1 cellular context compared by ENCODE assay signal in genomic region chr12:46373303-46374182, GRCh38.
TF ChIP-seq lines count a peak whose summit lies in the region.

No MANE protein-coding gene starts in this region.

TF ChIP-seq in HepG2, 621 proteins besides CTCF, POLR2A, EP300 and RAD21 (continued from another document and continues in another):
- peak in 1 of 2 experiments; percentile 20; a peak in 1 of 4 replicates for TF ChIP-seq KLF16 (CRISPR knock-in tag; IDR thresholded peaks at IDR 0.05)
- no peak for TF ChIP-seq NPAS2 (CRISPR knock-in tag; IDR thresholded peaks at IDR 0.05; ENCODE audit: borderline replicate concordance)
- TF ChIP-seq BCL6 (CRISPR knock-in tag; IDR thresholded peaks at IDR 0.05): peak; percentile 70
- TF ChIP-seq ZNF230 (CRISPR knock-in tag; IDR thresholded peaks at IDR 0.05): 0 out of 2 replicates have a peak, but pooled peaks have one; percentile 38
- TF ChIP-seq KAT7 (CRISPR knock-in tag; IDR thresholded peaks at IDR 0.05; ENCODE audit: borderline replicate concordance): peak; percentile 83; the same call in 1 of the 2 replicates
- TF ChIP-seq, protein P1, sequence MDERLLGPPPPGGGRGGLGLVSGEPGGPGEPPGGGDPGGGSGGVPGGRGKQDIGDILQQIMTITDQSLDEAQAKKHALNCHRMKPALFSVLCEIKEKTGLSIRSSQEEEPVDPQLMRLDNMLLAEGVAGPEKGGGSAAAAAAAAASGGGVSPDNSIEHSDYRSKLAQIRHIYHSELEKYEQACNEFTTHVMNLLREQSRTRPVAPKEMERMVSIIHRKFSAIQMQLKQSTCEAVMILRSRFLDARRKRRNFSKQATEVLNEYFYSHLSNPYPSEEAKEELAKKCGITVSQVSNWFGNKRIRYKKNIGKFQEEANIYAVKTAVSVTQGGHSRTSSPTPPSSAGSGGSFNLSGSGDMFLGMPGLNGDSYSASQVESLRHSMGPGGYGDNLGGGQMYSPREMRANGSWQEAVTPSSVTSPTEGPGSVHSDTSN (CRISPR knock-in tag; IDR thresholded peaks at IDR 0.05): peak; percentile 66; the same call in 1 of the 2 replicates
- peak; percentile 63; the same call in 1 of the 2 replicates for TF ChIP-seq ZNF558 (CRISPR knock-in tag; IDR thresholded peaks at IDR 0.05; ENCODE audit: borderline replicate concordance)
- no peak for TF ChIP-seq AHR (CRISPR knock-in tag; IDR thresholded peaks at IDR 0.05)
- peak; percentile 54 for TF ChIP-seq RBM22 (optimal IDR thresholded peaks at IDR 0.05; ENCODE audit: low read length)
- TF ChIP-seq ZBTB20 (CRISPR knock-in tag; IDR thresholded peaks at IDR 0.05; ENCODE audit: borderline replicate concordance, low read depth): peak; percentile 21; the same call in 1 of the 2 replicates
- peak; percentile 49; the same call in 1 of the 2 replicates for TF ChIP-seq GFI1 (CRISPR knock-in tag; IDR thresholded peaks at IDR 0.05; ENCODE audit: borderline replicate concordance)
- TF ChIP-seq YEATS2 (CRISPR knock-in tag; IDR thresholded peaks at IDR 0.05; ENCODE audit: borderline replicate concordance): 0 out of 2 replicates have a peak, but pooled peaks have one; percentile 17
- 0 out of 2 replicates have a peak, but pooled peaks have one; percentile 8 for TF ChIP-seq GMEB1 (CRISPR knock-in tag; IDR thresholded peaks at IDR 0.05; ENCODE audit: borderline replicate concordance)
- TF ChIP-seq KDM2A (CRISPR knock-in tag; IDR thresholded peaks at IDR 0.05; ENCODE audit: borderline replicate concordance, low read depth): no peak
- TF ChIP-seq, protein P2, sequence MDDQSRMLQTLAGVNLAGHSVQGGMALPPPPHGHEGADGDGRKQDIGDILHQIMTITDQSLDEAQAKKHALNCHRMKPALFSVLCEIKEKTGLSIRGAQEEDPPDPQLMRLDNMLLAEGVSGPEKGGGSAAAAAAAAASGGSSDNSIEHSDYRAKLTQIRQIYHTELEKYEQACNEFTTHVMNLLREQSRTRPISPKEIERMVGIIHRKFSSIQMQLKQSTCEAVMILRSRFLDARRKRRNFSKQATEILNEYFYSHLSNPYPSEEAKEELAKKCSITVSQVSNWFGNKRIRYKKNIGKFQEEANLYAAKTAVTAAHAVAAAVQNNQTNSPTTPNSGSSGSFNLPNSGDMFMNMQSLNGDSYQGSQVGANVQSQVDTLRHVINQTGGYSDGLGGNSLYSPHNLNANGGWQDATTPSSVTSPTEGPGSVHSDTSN (CRISPR knock-in tag; IDR thresholded peaks at IDR 0.05; ENCODE audit: borderline replicate concordance): peak; percentile 29; the same call in 1 of the 2 replicates
- TF ChIP-seq ZNF75D (CRISPR knock-in tag; IDR thresholded peaks at IDR 0.05; ENCODE audit: borderline replicate concordance): no peak
- no peak for TF ChIP-seq ZNF607 (CRISPR knock-in tag; IDR thresholded peaks at IDR 0.05; ENCODE audit: borderline replicate concordance)
- TF ChIP-seq THAP11 (CRISPR knock-in tag; IDR thresholded peaks at IDR 0.05): peak; percentile 16; the same call in 1 of the 2 replicates
- peak; percentile 78 for TF ChIP-seq MED1 (CRISPR knock-in tag; IDR thresholded peaks at IDR 0.05)
- TF ChIP-seq, protein P3, sequence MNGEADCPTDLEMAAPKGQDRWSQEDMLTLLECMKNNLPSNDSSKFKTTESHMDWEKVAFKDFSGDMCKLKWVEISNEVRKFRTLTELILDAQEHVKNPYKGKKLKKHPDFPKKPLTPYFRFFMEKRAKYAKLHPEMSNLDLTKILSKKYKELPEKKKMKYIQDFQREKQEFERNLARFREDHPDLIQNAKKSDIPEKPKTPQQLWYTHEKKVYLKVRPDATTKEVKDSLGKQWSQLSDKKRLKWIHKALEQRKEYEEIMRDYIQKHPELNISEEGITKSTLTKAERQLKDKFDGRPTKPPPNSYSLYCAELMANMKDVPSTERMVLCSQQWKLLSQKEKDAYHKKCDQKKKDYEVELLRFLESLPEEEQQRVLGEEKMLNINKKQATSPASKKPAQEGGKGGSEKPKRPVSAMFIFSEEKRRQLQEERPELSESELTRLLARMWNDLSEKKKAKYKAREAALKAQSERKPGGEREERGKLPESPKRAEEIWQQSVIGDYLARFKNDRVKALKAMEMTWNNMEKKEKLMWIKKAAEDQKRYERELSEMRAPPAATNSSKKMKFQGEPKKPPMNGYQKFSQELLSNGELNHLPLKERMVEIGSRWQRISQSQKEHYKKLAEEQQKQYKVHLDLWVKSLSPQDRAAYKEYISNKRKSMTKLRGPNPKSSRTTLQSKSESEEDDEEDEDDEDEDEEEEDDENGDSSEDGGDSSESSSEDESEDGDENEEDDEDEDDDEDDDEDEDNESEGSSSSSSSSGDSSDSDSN (CRISPR knock-in tag; IDR thresholded peaks at IDR 0.05): peak; percentile 55
- no peak for TF ChIP-seq ZNF660 (CRISPR knock-in tag; IDR thresholded peaks at IDR 0.05; ENCODE audit: borderline replicate concordance, low read depth)
- TF ChIP-seq GZF1 (CRISPR knock-in tag; IDR thresholded peaks at IDR 0.05): 0 out of 2 replicates have a peak, but pooled peaks have one; percentile 70
- TF ChIP-seq PRPF4 (IDR thresholded peaks at IDR 0.05; ENCODE audit: low read depth, low read length, poor library complexity, severe bottlenecking): no peak
- no peak for TF ChIP-seq ZNF761 (CRISPR knock-in tag; conservative IDR thresholded peaks at IDR 0.05)
- 0 out of 2 replicates have a peak, but pooled peaks have one; percentile 18 for TF ChIP-seq TFDP1 (CRISPR knock-in tag; IDR thresholded peaks at IDR 0.05; ENCODE audit: borderline replicate concordance)
- peak; percentile 37; the same call in 1 of the 2 replicates for TF ChIP-seq POGZ (CRISPR knock-in tag; IDR thresholded peaks at IDR 0.05)
- TF ChIP-seq ATF2 (CRISPR knock-in tag; IDR thresholded peaks at IDR 0.05): 0 out of 2 replicates have a peak, but pooled peaks have one; percentile 13
- 0 out of 2 replicates have a peak, but pooled peaks have one; percentile 32 for TF ChIP-seq ZNF878 (CRISPR knock-in tag; IDR thresholded peaks at IDR 0.05)
- TF ChIP-seq MXD4 (CRISPR knock-in tag; IDR thresholded peaks at IDR 0.05): 0 out of 2 replicates have a peak, but pooled peaks have one; percentile 9
- peak; percentile 55; the same call in 1 of the 2 replicates for TF ChIP-seq KMT2A (CRISPR knock-in tag; IDR thresholded peaks at IDR 0.05)
- TF ChIP-seq USF2 (IDR thresholded peaks at IDR 0.05; ENCODE audit: low read depth, low read length): 0 out of 2 replicates have a peak, but pooled peaks have one; percentile 7
- TF ChIP-seq USF2 (CRISPR knock-in tag; IDR thresholded peaks at IDR 0.05; ENCODE audit: borderline replicate concordance): no peak
- TF ChIP-seq SOX5 (CRISPR knock-in tag; IDR thresholded peaks at IDR 0.05; ENCODE audit: borderline replicate concordance): peak; percentile 41; the same call in 1 of the 2 replicates
- TF ChIP-seq, protein P4, sequence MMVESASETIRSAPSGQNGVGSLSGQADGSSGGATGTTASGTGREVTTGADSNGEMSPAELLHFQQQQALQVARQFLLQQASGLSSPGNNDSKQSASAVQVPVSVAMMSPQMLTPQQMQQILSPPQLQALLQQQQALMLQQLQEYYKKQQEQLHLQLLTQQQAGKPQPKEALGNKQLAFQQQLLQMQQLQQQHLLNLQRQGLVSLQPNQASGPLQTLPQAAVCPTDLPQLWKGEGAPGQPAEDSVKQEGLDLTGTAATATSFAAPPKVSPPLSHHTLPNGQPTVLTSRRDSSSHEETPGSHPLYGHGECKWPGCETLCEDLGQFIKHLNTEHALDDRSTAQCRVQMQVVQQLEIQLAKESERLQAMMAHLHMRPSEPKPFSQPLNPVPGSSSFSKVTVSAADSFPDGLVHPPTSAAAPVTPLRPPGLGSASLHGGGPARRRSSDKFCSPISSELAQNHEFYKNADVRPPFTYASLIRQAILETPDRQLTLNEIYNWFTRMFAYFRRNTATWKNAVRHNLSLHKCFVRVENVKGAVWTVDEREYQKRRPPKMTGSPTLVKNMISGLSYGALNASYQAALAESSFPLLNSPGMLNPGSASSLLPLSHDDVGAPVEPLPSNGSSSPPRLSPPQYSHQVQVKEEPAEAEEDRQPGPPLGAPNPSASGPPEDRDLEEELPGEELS (CRISPR knock-in tag; IDR thresholded peaks at IDR 0.05): peak; percentile 67
- TF ChIP-seq ZNF224 (CRISPR knock-in tag; IDR thresholded peaks at IDR 0.05): 0 out of 2 replicates have a peak, but pooled peaks have one; percentile 2
- TF ChIP-seq ZNF557 (CRISPR knock-in tag; IDR thresholded peaks at IDR 0.05): no peak; the same call in 1 of the 2 replicates
- TF ChIP-seq RXRB (CRISPR knock-in tag; IDR thresholded peaks at IDR 0.05; ENCODE audit: borderline replicate concordance): 0 out of 2 replicates have a peak, but pooled peaks have one; percentile 48
- no peak for TF ChIP-seq PTBP1 (IDR thresholded peaks at IDR 0.05; ENCODE audit: low read depth, low read length, poor library complexity, severe bottlenecking)
- TF ChIP-seq ZNF576 (CRISPR knock-in tag; IDR thresholded peaks at IDR 0.05): no peak
- no peak for TF ChIP-seq ZNF431 (CRISPR knock-in tag; IDR thresholded peaks at IDR 0.05; ENCODE audit: borderline replicate concordance, low read depth)
- no peak for TF ChIP-seq FOXA3 (CRISPR knock-in tag; IDR thresholded peaks at IDR 0.05)
- TF ChIP-seq, protein P5, sequence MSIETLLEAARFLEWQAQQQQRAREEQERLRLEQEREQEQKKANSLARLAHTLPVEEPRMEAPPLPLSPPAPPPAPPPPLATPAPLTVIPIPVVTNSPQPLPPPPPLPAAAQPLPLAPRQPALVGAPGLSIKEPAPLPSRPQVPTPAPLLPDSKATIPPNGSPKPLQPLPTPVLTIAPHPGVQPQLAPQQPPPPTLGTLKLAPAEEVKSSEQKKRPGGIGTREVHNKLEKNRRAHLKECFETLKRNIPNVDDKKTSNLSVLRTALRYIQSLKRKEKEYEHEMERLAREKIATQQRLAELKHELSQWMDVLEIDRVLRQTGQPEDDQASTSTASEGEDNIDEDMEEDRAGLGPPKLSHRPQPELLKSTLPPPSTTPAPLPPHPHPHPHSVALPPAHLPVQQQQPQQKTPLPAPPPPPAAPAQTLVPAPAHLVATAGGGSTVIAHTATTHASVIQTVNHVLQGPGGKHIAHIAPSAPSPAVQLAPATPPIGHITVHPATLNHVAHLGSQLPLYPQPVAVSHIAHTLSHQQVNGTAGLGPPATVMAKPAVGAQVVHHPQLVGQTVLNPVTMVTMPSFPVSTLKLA (IDR thresholded peaks at IDR 0.05): peak; percentile 20; the same call in 1 of the 2 replicates
